Comparison of ENCODE assay signal across 8 cellular contexts in genomic region chr10:72309290-72310240, GRCh38. TPM values are rescaled to one million over a fixed set of nuclear protein-coding genes. Genes with fewer than 3 reads are reported as not detected.
A peak's percentile ranks its signal among the peaks of the same experiment; 100 is the strongest.
DNase-seq lines count a peak whose midpoint lies in the region; ATAC-seq and TF ChIP-seq lines count a peak whose summit lies in the region.

No MANE protein-coding gene starts in this region.

- no peaks in the 10 kb centered on the region for H3K9me3 ChIP-seq in CD4-positive, alpha-beta memory T cell (ENCODE audit: control insufficient read depth in 1 of 2, low read length in 2 of 2)
- H3K9me3 ChIP-seq in SJCRH30 (replicated peaks): no peaks in the 10 kb centered on the region
- no peaks in the 10 kb centered on the region for H3K9me3 ChIP-seq in osteoblast (ENCODE audit: low read depth, low read length)

- peak overlapping the region in 1 of 8 donors; percentile 42 for H3K4me3 Mint-ChIP-seq in CD4-positive, alpha-beta memory T cell

- H3K4me3 ChIP-seq in CD4-positive, alpha-beta memory T cell (ENCODE audit: low read length in 2 of 2): no peak overlapping the region
- no peak overlapping the region for H3K4me3 ChIP-seq in SJCRH30
- no peak overlapping the region for H3K4me3 ChIP-seq in fibroblast of mammary gland (ENCODE audit: control insufficient read depth, low read depth, low read length)
- no peak overlapping the region for H3K4me3 ChIP-seq in osteoblast (ENCODE audit: insufficient read depth, low read length)

- POLR2A ChIA-PET in CD4-positive, alpha-beta memory T cell (lab: Charles Lee; ENCODE audit: partially characterized antibody): interaction anchor here (0.8 to 21.8 kb wide), 4 partner anchors 8 to 34 kb away, joined by 4 to 368 read pairs (median 14); no protein-coding TSS in a partner anchor

- H3K27ac ChIP-seq in CD4-positive, alpha-beta memory T cell (ENCODE audit: low read depth, low read length): no peak overlapping the region
- peak overlapping the region; percentile 17; the same call in 1 of the 2 replicates for H3K27ac ChIP-seq in SJCRH30
- peak overlapping the region; percentile 75 for H3K27ac ChIP-seq in osteoblast (ENCODE audit: low read depth, low read length)

- H2AFZ ChIP-seq in osteoblast (ENCODE audit: low read length): no peak overlapping the region

- peaks cover 57% of the 10 kb centered on the region for H3K4me1 ChIP-seq in CD4-positive, alpha-beta memory T cell (ENCODE audit: insufficient read depth, low read length)
- H3K4me1 ChIP-seq in SJCRH30 (peaks cover 29% of the 10 kb centered on the region), osteoblast (ENCODE audit: insufficient read depth, low read length) (peaks cover 25% of the 10 kb centered on the region)

- no peaks in the 10 kb centered on the region for H3K79me2 ChIP-seq in osteoblast (ENCODE audit: insufficient read depth, low read length)

- DNase-seq in CD4-positive, alpha-beta memory T cell: no peak
- peak; percentile 66 to 69 for DNase-seq in SJCRH30
- DNase-seq in fibroblast of mammary gland (ENCODE audit: low read depth): peak; percentile 60
- DNase-seq in osteoblast (ENCODE audit: insufficient read length, low spot score, missing footprints): peak; percentile 62
- no peak for DNase-seq in NCI-H1048 (lab: John Stamatoyannopoulos, UW)
- no peak for DNase-seq in NCI-H1092 (lab: John Stamatoyannopoulos, UW)
- no peak for DNase-seq in SK-N-DZ (ENCODE audit: low spot score)

- TF ChIP-seq CTCF in fibroblast of mammary gland (conservative IDR thresholded peaks at IDR 0.05; ENCODE audit: control insufficient read depth, insufficient read depth, low read depth, low read length): no peak
- TF ChIP-seq CTCF in osteoblast (IDR thresholded peaks at IDR 0.05; ENCODE audit: extremely low read depth, low read depth, low read length): no peak

- intact Hi-C loops in CD4-positive, alpha-beta memory T cell (cut with micrococcal nuclease): no loop called here

- no peak for ATAC-seq in GM18498 (IDR thresholded peaks at IDR 0.05; ENCODE audit: unreplicated experiment)

- H3K27me3 Mint-ChIP-seq in CD4-positive, alpha-beta memory T cell: no peaks in the 10 kb centered on the region

- H3K27me3 ChIP-seq in CD4-positive, alpha-beta memory T cell (ENCODE audit: insufficient read depth, low read length): no peaks in the 10 kb centered on the region
- H3K27me3 ChIP-seq in SJCRH30: no peaks in the 10 kb centered on the region
- no peaks in the 10 kb centered on the region for H3K27me3 ChIP-seq in osteoblast (ENCODE audit: insufficient read depth, low read length)

- peak overlapping the region in 6 of 7 donors; percentile 62 to 91 (median 74) for H3K27ac Mint-ChIP-seq in CD4-positive, alpha-beta memory T cell

- no peaks in the 10 kb centered on the region for H3K36me3 Mint-ChIP-seq in CD4-positive, alpha-beta memory T cell

- no peaks in the 10 kb centered on the region for H3K9me3 Mint-ChIP-seq in CD4-positive, alpha-beta memory T cell

- no peaks in the 10 kb centered on the region for H3K36me3 ChIP-seq in CD4-positive, alpha-beta memory T cell (ENCODE audit: insufficient read depth, low read length)
- H3K36me3 ChIP-seq in SJCRH30: no peaks in the 10 kb centered on the region
- H3K36me3 ChIP-seq in osteoblast (ENCODE audit: insufficient read depth, low read length): no peaks in the 10 kb centered on the region

- H3K4me1 Mint-ChIP-seq in CD4-positive, alpha-beta memory T cell: peaks cover 29 to 59% (median 45%) of the 10 kb centered on the region in 4 donors

- no peak overlapping the region for H3K4me2 ChIP-seq in osteoblast (ENCODE audit: insufficient read depth, low read length)

- H4K20me1 ChIP-seq in osteoblast (ENCODE audit: insufficient read depth, low read length): no peaks in the 10 kb centered on the region

- CTCF ChIA-PET in CD4-positive, alpha-beta memory T cell (lab: Charles Lee; ENCODE audit: partially characterized antibody): interaction anchor here (0.5 to 1.1 kb wide), 4 partner anchors 17 to 86 kb away, joined by 3 to 5 read pairs (median 4); no protein-coding TSS in a partner anchor

RNA-seq across cellular contexts. Expression of gene DDIT4, which starts 35.8 kb away (rescaled TPM):
- 10 to 100 TPM; 23.1 to 24.5 TPM for total RNA-seq in CD4-positive, alpha-beta memory T cell
- polyA plus RNA-seq in CD4-positive, alpha-beta memory T cell: 100 to 1,000 TPM; 154 to 635 TPM
- 84.5 and 94.2 TPM in 2 replicates for total RNA-seq in SJCRH30 (2014; rRNA removed; shearing (Covaris generic))
- 366 and 522 TPM in 2 replicates for total RNA-seq in osteoblast
- polyA plus RNA-seq in SK-N-DZ (2014; cell fraction: cytosol; rRNA removed): 50.3 and 61.1 TPM in 2 replicates
- polyA plus RNA-seq in SK-N-DZ (2014; cell fraction: nucleus; rRNA removed): 30.1 and 38.3 TPM in 2 replicates

RNA-seq across cellular contexts. Expression of gene DNAJB12, which starts 45.2 kb away (rescaled TPM):
- 10 to 100 TPM; 26.3 to 26.7 TPM for total RNA-seq in CD4-positive, alpha-beta memory T cell
- 10 to 100 TPM; 13.4 to 26.2 TPM for polyA plus RNA-seq in CD4-positive, alpha-beta memory T cell
- total RNA-seq in SJCRH30 (2014; rRNA removed; shearing (Covaris generic)): 20.8 and 22.3 TPM in 2 replicates
- total RNA-seq in osteoblast: 48.0 and 52.5 TPM in 2 replicates
- polyA plus RNA-seq in SK-N-DZ (2014; cell fraction: cytosol; rRNA removed): 17.7 and 18.7 TPM in 2 replicates
- 20.4 and 30.5 TPM in 2 replicates for polyA plus RNA-seq in SK-N-DZ (2014; cell fraction: nucleus; rRNA removed)

Comparison
In these comparisons a context has a peak if more than half of its experiments do, and no peak if none do; other contexts are left out.
1. DNase-seq: peak in SJCRH30 (2 of 2), fibroblast of mammary gland (single experiment) and osteoblast (single experiment); none in CD4-positive, alpha-beta memory T cell (0 of 5), NCI-H1048 (single experiment), NCI-H1092 (single experiment) and SK-N-DZ (single experiment).